8 cellular contexts compared by ENCODE assay signal in the genomic region with DNA sequence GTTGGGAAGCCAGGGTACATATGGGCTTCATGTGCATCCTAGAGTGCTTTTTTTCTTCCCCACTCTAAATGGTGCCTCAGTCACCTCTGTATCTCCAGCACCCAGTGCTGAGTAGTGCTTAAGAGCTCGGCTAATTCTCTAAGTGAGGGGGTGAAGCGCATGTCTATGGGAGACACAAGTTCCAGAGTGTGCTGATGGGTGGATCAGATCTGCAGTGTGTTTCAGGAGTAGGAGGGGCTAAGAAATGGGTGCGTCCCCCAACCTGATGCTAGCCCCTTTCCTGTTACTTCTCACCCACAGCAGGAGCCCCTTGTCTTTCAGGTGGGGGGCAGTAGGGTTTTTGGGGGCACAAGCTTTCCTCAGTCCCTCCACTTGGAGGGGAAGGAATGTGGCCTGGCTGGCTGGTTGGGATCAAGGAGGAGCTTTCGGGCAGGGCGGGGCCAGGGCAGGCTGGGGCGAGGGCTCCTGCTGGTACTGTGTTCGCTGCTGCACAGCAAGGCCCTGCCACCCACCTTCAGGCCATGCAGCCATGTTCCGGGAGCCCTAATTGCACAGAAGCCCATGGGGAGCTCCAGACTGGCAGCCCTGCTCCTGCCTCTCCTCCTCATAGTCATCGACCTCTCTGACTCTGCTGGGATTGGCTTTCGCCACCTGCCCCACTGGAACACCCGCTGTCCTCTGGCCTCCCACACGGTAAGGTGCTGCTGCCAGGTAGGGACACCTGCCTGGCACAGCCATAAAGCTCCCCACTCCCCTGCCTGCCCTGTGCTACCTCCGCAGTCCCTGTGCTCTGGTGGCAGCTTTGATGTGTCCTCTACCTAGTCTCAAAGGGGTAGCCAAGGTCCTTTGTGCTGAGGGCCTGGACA. TPM values are rescaled to one million over a fixed set of nuclear protein-coding genes. Genes with fewer than 3 reads are reported as not detected.
A peak's percentile ranks its signal among the peaks of the same experiment; 100 is the strongest.
DNase-seq lines count a peak whose midpoint lies in the region; ATAC-seq and TF ChIP-seq lines count a peak whose summit lies in the region.

A gene with protein sequence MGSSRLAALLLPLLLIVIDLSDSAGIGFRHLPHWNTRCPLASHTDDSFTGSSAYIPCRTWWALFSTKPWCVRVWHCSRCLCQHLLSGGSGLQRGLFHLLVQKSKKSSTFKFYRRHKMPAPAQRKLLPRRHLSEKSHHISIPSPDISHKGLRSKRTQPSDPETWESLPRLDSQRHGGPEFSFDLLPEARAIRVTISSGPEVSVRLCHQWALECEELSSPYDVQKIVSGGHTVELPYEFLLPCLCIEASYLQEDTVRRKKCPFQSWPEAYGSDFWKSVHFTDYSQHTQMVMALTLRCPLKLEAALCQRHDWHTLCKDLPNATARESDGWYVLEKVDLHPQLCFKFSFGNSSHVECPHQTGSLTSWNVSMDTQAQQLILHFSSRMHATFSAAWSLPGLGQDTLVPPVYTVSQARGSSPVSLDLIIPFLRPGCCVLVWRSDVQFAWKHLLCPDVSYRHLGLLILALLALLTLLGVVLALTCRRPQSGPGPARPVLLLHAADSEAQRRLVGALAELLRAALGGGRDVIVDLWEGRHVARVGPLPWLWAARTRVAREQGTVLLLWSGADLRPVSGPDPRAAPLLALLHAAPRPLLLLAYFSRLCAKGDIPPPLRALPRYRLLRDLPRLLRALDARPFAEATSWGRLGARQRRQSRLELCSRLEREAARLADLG (plus strand): TSS at position 477 of the 866 bp plus-strand sequence. CDS start 85 bp downstream, at position 562.

- TF ChIP-seq CTCF in AG10803 (conservative IDR thresholded peaks at IDR 0.05; ENCODE audit: low read length) = no peak
- no peak for TF ChIP-seq CTCF in endothelial cell (IDR thresholded peaks at IDR 0.05; ENCODE audit: unreplicated experiment)

- H3K4me1 Mint-ChIP-seq in naive thymus-derived CD8-positive, alpha-beta T cell = peaks cover 14 to 35% (median 32%) of the 10 kb centered on the region in 4 donors
- peaks cover 11% of the 10 kb centered on the region for H3K4me1 Mint-ChIP-seq in endothelial cell (ENCODE audit: unreplicated experiment)

- H3K4me3 ChIP-seq in AG10803 (ENCODE audit: low read length) (peak within 1 kb of the TSS; percentile 20), duodenal mucosa (ENCODE audit: low read depth in 1 of 2, low read length in 2 of 2) (peak within 1 kb of the TSS; percentile 78 to 87)

- no peaks in the 10 kb centered on the region for H3K9me3 Mint-ChIP-seq in naive thymus-derived CD8-positive, alpha-beta T cell
- no peaks in the 10 kb centered on the region for H3K9me3 Mint-ChIP-seq in endothelial cell (ENCODE audit: unreplicated experiment)

- H3K4me3 Mint-ChIP-seq in naive thymus-derived CD8-positive, alpha-beta T cell = peak within 1 kb of the TSS; percentile 2 to 74 (median 55)
- no peak within 1 kb of the TSS for H3K4me3 Mint-ChIP-seq in endothelial cell (ENCODE audit: unreplicated experiment)

- H3K36me3 Mint-ChIP-seq in naive thymus-derived CD8-positive, alpha-beta T cell = no peaks in the 10 kb centered on the region
- no peaks in the 10 kb centered on the region for H3K36me3 Mint-ChIP-seq in endothelial cell (ENCODE audit: low read depth, unreplicated experiment)

- peak within 1 kb of the TSS; percentile 11 for H3K27ac ChIP-seq in duodenal mucosa (ENCODE audit: low read depth, low read length)

- H3K27ac Mint-ChIP-seq in naive thymus-derived CD8-positive, alpha-beta T cell = peak within 1 kb of the TSS; percentile 13 to 88 (median 67)
- no peak within 1 kb of the TSS for H3K27ac Mint-ChIP-seq in endothelial cell (ENCODE audit: unreplicated experiment)

- H3K4me1 ChIP-seq in duodenal mucosa (ENCODE audit: control insufficient read depth in 1 of 2, insufficient read depth in 2 of 2, low read length in 2 of 2) = peaks cover 31 to 37% of the 10 kb centered on the region in 2 donors

- H3K36me3 ChIP-seq in duodenal mucosa (ENCODE audit: control insufficient read depth in 1 of 2, insufficient read depth in 2 of 2, low read length in 2 of 2) = peaks cover 4 to 9% of the 10 kb centered on the region in 2 donors

- DNase-seq in AG10803 (ENCODE audit: low read depth) (no peak), NCI-H146 (lab: John Stamatoyannopoulos, UW) (peak; percentile 60), endothelial cell (ENCODE audit: low spot score) (no peak), NOMO-1 (lab: John Stamatoyannopoulos, UW; ENCODE audit: unreplicated experiment in 2 of 2) (no peak)
- DNase-seq in naive thymus-derived CD8-positive, alpha-beta T cell = peak in 1 of 10 donors; percentile 20
- no peak for DNase-seq in effector CD8-positive, alpha-beta T cell (lab: John Stamatoyannopoulos, UW)

- H3K9me3 ChIP-seq in duodenal mucosa (ENCODE audit: control insufficient read depth in 1 of 2, low read length in 2 of 2) = no peaks in the 10 kb centered on the region

- ATAC-seq in naive thymus-derived CD8-positive, alpha-beta T cell = peak; percentile 76 to 77
- ATAC-seq in GM19324 (IDR thresholded peaks at IDR 0.05; ENCODE audit: low FRiP score, unreplicated experiment) = no peak

- POLR2A ChIA-PET in naive thymus-derived CD8-positive, alpha-beta T cell (lab: Charles Lee) = interaction anchor here (0.5 to 3.9 kb wide), 5 partner anchors 12 to 379 kb away, joined by 3 to 23 read pairs (median 3); partner anchors contain the start of gene JAGN1

- peak within 1 kb of the TSS; percentile 86 to 96 for H3K9ac ChIP-seq in duodenal mucosa (ENCODE audit: low read depth in 1 of 2, low read length in 2 of 2)

- H3K27me3 ChIP-seq in duodenal mucosa (ENCODE audit: control insufficient read depth in 1 of 2, insufficient read depth in 2 of 2, low read length in 2 of 2) = no peaks in the 10 kb centered on the region

- H3K27me3 Mint-ChIP-seq in naive thymus-derived CD8-positive, alpha-beta T cell = peaks cover 0 to 1% (median 0%) of the 10 kb centered on the region in 5 donors
- peaks cover 3% of the 10 kb centered on the region for H3K27me3 Mint-ChIP-seq in endothelial cell (ENCODE audit: unreplicated experiment)

RNA-seq across cellular contexts. Expression of the gene that starts here (rescaled TPM):
- 1 to 10 TPM in 1 of 2 experiments, under 1 TPM in 1; 0.88 to 1.3 TPM for total RNA-seq in naive thymus-derived CD8-positive, alpha-beta T cell
- polyA plus RNA-seq in naive thymus-derived CD8-positive, alpha-beta T cell = under 1 TPM in 2 of 3 donors, not detected in 1; 0.16 to 0.64 TPM
- 0.74 TPM for total RNA-seq in endothelial cell (ENCODE audit: unreplicated experiment)
